Comparison of ENCODE assay signal across 8 cellular contexts in genomic region chr2:237662671-237663093, GRCh38. TPM values are rescaled to one million over a fixed set of nuclear protein-coding genes. Genes with fewer than 3 reads are reported as not detected.
DNase-seq lines count a peak whose midpoint lies in the region; ATAC-seq and TF ChIP-seq lines count a peak whose summit lies in the region.

No MANE protein-coding gene starts in this region.

- H4K20me1 ChIP-seq in mammary epithelial cell (ENCODE audit: insufficient read depth, low read length), result no peaks in the 10 kb centered on the region

- ATAC-seq in SK-N-SH treated with all-trans-retinoic acid at 6 μM for 48 hours (peak; percentile 89), GM21529 (IDR thresholded peaks at IDR 0.05; ENCODE audit: unreplicated experiment) (no peak), GM21723 (IDR thresholded peaks at IDR 0.05; ENCODE audit: unreplicated experiment) (no peak)

- intact Hi-C loops in mammary epithelial cell (cut with micrococcal nuclease), result no loop called here

- dilution Hi-C loops in mammary epithelial cell (cut with HindIII; ENCODE audit: low sequenced_read_pairs), result no loop called here

- BruUV-seq in mammary epithelial cell (replicated peaks; lab: Mats Ljungman, UMichigan), result no TSS peak

- in situ Hi-C loops in mammary epithelial cell (cut with MboI; ENCODE audit: low sequenced_read_pairs in 2 of 2), result no loop called here

- peak overlapping the region; percentile 24 for H2AFZ ChIP-seq in mammary epithelial cell (ENCODE audit: low read depth, low read length)

- no peaks in the 10 kb centered on the region for H3K36me3 ChIP-seq in mammary epithelial cell (ENCODE audit: insufficient read depth, low read length)

- TF ChIP-seq CTCF in mammary epithelial cell (conservative IDR thresholded peaks at IDR 0.05 in 1 of 2, IDR thresholded peaks at IDR 0.05 in 1 of 2; ENCODE audit: extremely low read depth in 1 of 2, insufficient read depth in 1 of 2, low read depth in 1 of 2, low read length in 2 of 2), result no peak

- WGBS in mammary epithelial cell (ENCODE audit: low coverage, missing lambda C conversion rate), result 4% methylated on average over 12 of the region's 13 CpGs

- peaks cover 2% of the 10 kb centered on the region for H3K27me3 ChIP-seq in mammary epithelial cell (ENCODE audit: insufficient read depth, low read length)

- peak overlapping the region; percentile 4 for H3K4me2 ChIP-seq in mammary epithelial cell (ENCODE audit: insufficient read depth, low read depth, low read length)

- H3K79me2 ChIP-seq in mammary epithelial cell (ENCODE audit: insufficient read depth, low read length), result no peaks in the 10 kb centered on the region

- no peak overlapping the region for H3K27ac ChIP-seq in mammary epithelial cell (ENCODE audit: insufficient read depth, low read depth, low read length)

- DNase-seq in ELF-1 (ENCODE audit: low read depth, low spot score), result peak; percentile 97
- DNase-seq in NCI-H1436 (lab: John Stamatoyannopoulos, UW), result peak; percentile 95
- DNase-seq in mammary epithelial cell, result peak; percentile 94
- DNase-seq in islet precursor cell, result peak; percentile 97
- DNase-seq in stimulated activated CD4-positive, alpha-beta T cell treated with anti-CD3 and anti-CD28 coated beads, Interleukin-1b, Interleukin-23, amount 100 ng/mL, for 4 hours (ENCODE audit: low read depth in 2 of 2), result peak; percentile 13 to 18

- H3K9me3 ChIP-seq in mammary epithelial cell (replicated peaks; ENCODE audit: insufficient read depth, low read length), result no peaks in the 10 kb centered on the region

- peaks cover 11% of the 10 kb centered on the region for H3K4me1 ChIP-seq in mammary epithelial cell (ENCODE audit: insufficient read depth, low read length)

- no peak overlapping the region for H3K4me3 ChIP-seq in mammary epithelial cell (replicated peaks in 1 of 3; ENCODE audit: insufficient read depth in 1 of 3, low read depth in 2 of 3, low read length in 3 of 3)

- CTCF ChIA-PET in mammary epithelial cell (lab: Charles Lee; ENCODE audit: low non-redundant PET), result no interaction called here

- H3K9ac ChIP-seq in mammary epithelial cell (ENCODE audit: insufficient read depth, low read length), result no peak overlapping the region

TF ChIP-seq in SK-N-SH treated with all-trans-retinoic acid at 6 μM for 48 hours, 23 proteins besides CTCF, POLR2A, EP300 and RAD21:
- TF ChIP-seq ZNF8 (CRISPR knock-in tag; IDR thresholded peaks at IDR 0.05), result no peak
- TF ChIP-seq PPARA (CRISPR knock-in tag; IDR thresholded peaks at IDR 0.05; ENCODE audit: borderline replicate concordance), result no peak
- no peak for TF ChIP-seq ZFP30 (CRISPR knock-in tag; IDR thresholded peaks at IDR 0.05)
- TF ChIP-seq ZNF565 (CRISPR knock-in tag; conservative IDR thresholded peaks at IDR 0.05; ENCODE audit: low read depth), result no peak
- TF ChIP-seq SNAI2 (CRISPR knock-in tag; IDR thresholded peaks at IDR 0.05), result no peak
- TF ChIP-seq PATZ1 (CRISPR knock-in tag; IDR thresholded peaks at IDR 0.05; ENCODE audit: borderline replicate concordance), result no peak
- no peak for TF ChIP-seq CSDC2 (CRISPR knock-in tag; IDR thresholded peaks at IDR 0.05)
- no peak for TF ChIP-seq OSR1 (CRISPR knock-in tag; IDR thresholded peaks at IDR 0.05)
- no peak for TF ChIP-seq TSHZ2 (CRISPR knock-in tag; IDR thresholded peaks at IDR 0.05)
- TF ChIP-seq ISL1 (CRISPR knock-in tag; IDR thresholded peaks at IDR 0.05), result no peak
- no peak for TF ChIP-seq CREB5 (CRISPR knock-in tag; IDR thresholded peaks at IDR 0.05; ENCODE audit: low read depth)
TF ChIP-seq in SK-N-SH treated with all-trans-retinoic acid at 6 μM for 48 hours: peak in this region for 0.

RNA-seq across cellular contexts. Expression of gene LRRFIP1, which starts 35.3 kb away (rescaled TPM):
- 100 to 1,000 TPM in 1 of 2 donors, 10 to 100 TPM in 1; 69.8 to 188 TPM for total RNA-seq in mammary epithelial cell
- polyA plus RNA-seq in mammary epithelial cell, result 71.9 TPM
- polyA minus RNA-seq in mammary epithelial cell, result 58.4 TPM

Comparison
In these comparisons a context has a peak if more than half of its experiments do, and no peak if none do; other contexts are left out.
1. DNase-seq: peak in every context shown above with its lines; median percentile 97 in ELF-1; 97 in islet precursor cell; 95 in NCI-H1436; 94 in mammary epithelial cell; 16 in stimulated activated CD4-positive, alpha-beta T cell treated with anti-CD3 and anti-CD28 coated beads, Interleukin-1b, Interleukin-23, amount 100 ng/mL, for 4 hours.